In genomic region chr3:20201141-20201540, GRCh38 we compare ENCODE assay signal across 28 cellular contexts.
"Had no signal": no experiment of that assay in that cellular context is flagged by ENCODE, and none has a peak within 500 bp of the region (broad histone marks: within the 10 kb centered on the region; RNA-seq: fewer than 3 reads in every experiment).

No MANE protein-coding gene starts in this region.

- H3K9me3 ChIP-seq: colonic mucosa, esophagus muscularis mucosa, esophagus squamous epithelium, gastrocnemius medialis had no signal

- FAIRE-seq: colon, endometrium, endothelial cell of umbilical vein, frontal cortex had no signal

- H3K27ac ChIP-seq: colonic mucosa, coronary artery, dorsolateral prefrontal cortex, epithelial cell of prostate, esophagus muscularis mucosa, esophagus squamous epithelium, foreskin keratinocyte, gastrocnemius medialis, gastroesophageal sphincter, heart left ventricle, heart right ventricle had no signal

- H3K27me3 ChIP-seq: colonic mucosa, dorsolateral prefrontal cortex, esophagus muscularis mucosa, esophagus squamous epithelium, foreskin keratinocyte, gastrocnemius medialis, gastroesophageal sphincter, heart left ventricle, heart right ventricle had no signal

- ATAC-seq: effector memory CD8-positive, alpha-beta T cell; esophagus mucosa; foreskin keratinocyte; gastrocnemius medialis; gastroesophageal sphincter; heart left ventricle; heart right ventricle had no signal

- H3K36me3 ChIP-seq: colonic mucosa, esophagus muscularis mucosa, esophagus squamous epithelium, gastrocnemius medialis, gastroesophageal sphincter, heart left ventricle, heart right ventricle had no signal

- H3K4me3 ChIP-seq: colonic mucosa, coronary artery, dorsolateral prefrontal cortex, esophagus muscularis mucosa, esophagus squamous epithelium, gastrocnemius medialis, gastroesophageal sphincter, heart left ventricle, heart right ventricle had no signal

- DNase-seq: colonic mucosa; cortex of kidney; dermis blood vessel endothelial cell; dorsolateral prefrontal cortex; effector CD4-positive, alpha-beta T cell; effector CD8-positive, alpha-beta T cell; effector memory CD4-positive, alpha-beta T cell; effector memory CD8-positive, alpha-beta T cell; endodermal cell; erythroblast; esophagus squamous epithelium; foreskin fibroblast; foreskin keratinocyte; foreskin melanocyte; gastrocnemius medialis; glutamatergic neuron; head of caudate nucleus; heart left ventricle; heart right ventricle had no signal

- H3K4me1 ChIP-seq: colonic mucosa, esophagus squamous epithelium, foreskin keratinocyte, gastrocnemius medialis, heart left ventricle, heart right ventricle had no signal
